In the genomic region with DNA sequence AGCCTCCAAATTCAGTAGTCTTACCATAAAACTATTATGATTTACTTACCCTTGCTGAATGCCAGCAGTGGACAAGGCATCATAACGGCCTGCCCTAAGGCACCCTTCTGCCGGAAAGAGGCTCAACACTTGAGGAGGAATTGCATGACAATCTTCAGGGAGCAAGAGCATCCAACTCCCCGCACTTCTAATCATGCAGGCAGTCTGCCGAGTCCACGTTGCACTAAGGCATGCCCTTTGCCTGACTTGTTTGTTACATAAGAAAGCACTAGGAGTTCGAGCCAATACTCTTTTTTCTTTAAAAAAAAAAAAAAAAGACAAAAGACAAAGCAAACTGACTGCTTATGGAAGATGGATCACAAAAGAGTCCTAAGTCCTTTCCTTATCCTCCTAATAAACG, we compare ENCODE assay signal across 22 cellular contexts. TPM values are rescaled to one million over a fixed set of nuclear protein-coding genes. Genes with fewer than 3 reads are reported as not detected.
DNase-seq lines count a peak whose midpoint lies in the region; ATAC-seq and TF ChIP-seq lines count a peak whose summit lies in the region.
"Had no signal": no experiment of that assay in that cellular context is flagged by ENCODE, and none has a peak within 500 bp of the region (broad histone marks: within the 10 kb centered on the region; RNA-seq: fewer than 3 reads in every experiment).

No MANE protein-coding gene starts in this region.

- H3K9me3 ChIP-seq in GM23248 (ENCODE audit: low read depth) = no peaks in the 10 kb centered on the region
- H3K9me3 ChIP-seq in right lobe of liver = no peaks in the 10 kb centered on the region
- H3K9me3 ChIP-seq in testis = no peaks in the 10 kb centered on the region
- H3K9me3 ChIP-seq: prostate gland, suprapubic skin had no signal

- 17 to 23% methylated on average over 7 of the region's 7 CpGs for WGBS in GM23248 (ENCODE audit: low coverage in 1 of 2, low lambda C conversion rate in 2 of 2, missing lambda C conversion rate in 2 of 2), 2 experiments
- 33% methylated on average over 7 of the region's 7 CpGs for WGBS in right lobe of liver (ENCODE audit: insufficient coverage, low coverage, low lambda C conversion rate, missing lambda C conversion rate)
- 36 to 37% methylated on average over 7 of the region's 7 CpGs for WGBS in testis, 2 donors

- H3K9ac ChIP-seq in GM23248 = no peak overlapping the region

- H3K27me3 ChIP-seq in GM23248 (replicated peaks; ENCODE audit: insufficient read depth) (no peaks in the 10 kb centered on the region), right lobe of liver (no peaks in the 10 kb centered on the region), testis (no peaks in the 10 kb centered on the region)
- H3K27me3 ChIP-seq: suprapubic skin had no signal

- no peaks in the 10 kb centered on the region for H3F3A ChIP-seq in GM23248 (ENCODE audit: insufficient read depth)

- H3K27ac ChIP-seq in GM23248 (no peak overlapping the region), right lobe of liver (no peak overlapping the region), testis (peak overlapping the region in 1 of 2 donors; percentile 15)
- H3K27ac ChIP-seq: prostate gland, suprapubic skin had no signal

- TF ChIP-seq POLR2A in right lobe of liver (IDR thresholded peaks at IDR 0.05) (no peak), testis (IDR thresholded peaks at IDR 0.05) (no peak)

- H4K20me1 ChIP-seq in GM23248 (ENCODE audit: insufficient read depth) = no peaks in the 10 kb centered on the region

- no peak overlapping the region for H3K4me3 ChIP-seq in GM23248
- H3K4me3 ChIP-seq in right lobe of liver = no peak overlapping the region
- no peak overlapping the region for H3K4me3 ChIP-seq in testis
- H3K4me3 ChIP-seq: prostate gland, suprapubic skin had no signal

- H2AFZ ChIP-seq in GM23248 = no peak overlapping the region

- no peaks in the 10 kb centered on the region for H3K9me2 ChIP-seq in GM23248 (ENCODE audit: insufficient read depth)

- no peaks in the 10 kb centered on the region for H3K36me3 ChIP-seq in GM23248 (ENCODE audit: low read depth)
- no peaks in the 10 kb centered on the region for H3K36me3 ChIP-seq in right lobe of liver
- no peaks in the 10 kb centered on the region for H3K36me3 ChIP-seq in testis (ENCODE audit: low read depth, missing control alignments)
- H3K36me3 ChIP-seq: prostate gland, suprapubic skin had no signal

- H3K4me2 ChIP-seq in GM23248 (ENCODE audit: unreplicated experiment) = no peak overlapping the region

- in situ Hi-C loops in GM23248 (cut with MboI) = no loop called here

- ATAC-seq in right lobe of liver = peak; percentile 62 to 89 (median 82)
- ATAC-seq: natural killer cell, T-cell had no signal

- H3K4me1 ChIP-seq in GM23248 (ENCODE audit: insufficient read depth) = peaks cover 8% of the 10 kb centered on the region; the same call in 1 of the 2 replicates
- peaks cover 0 to 14% (median 3%) of the 10 kb centered on the region in 4 donors for H3K4me1 ChIP-seq in right lobe of liver
- H3K4me1 ChIP-seq in testis = peaks cover 22% of the 10 kb centered on the region
- H3K4me1 ChIP-seq: prostate gland had no signal

- intact Hi-C loops in right lobe of liver (cut with DNase I) = no loop called here
- intact Hi-C loops in testis (cut with DNase I; ENCODE audit: low total_unique reads) = no loop called here

- no peak for TF ChIP-seq CTCF in right lobe of liver (IDR thresholded peaks at IDR 0.05)
- TF ChIP-seq CTCF in testis (IDR thresholded peaks at IDR 0.05) = no peak

- no peaks in the 10 kb centered on the region for H3K79me2 ChIP-seq in GM23248 (ENCODE audit: insufficient read depth)

- peak; percentile 60 for DNase-seq in GM23248
- DNase-seq in fibroblast of peridontal ligament (ENCODE audit: extremely low read depth) = peak; percentile 73
- DNase-seq in right lobe of liver = peak in 2 of 3 donors; percentile 68 to 69
- DNase-seq in testis = peak; percentile 54
- no peak for DNase-seq in NOMO-1 (lab: John Stamatoyannopoulos, UW; ENCODE audit: unreplicated experiment in 2 of 2)
- DNase-seq in NCI-H2171 (lab: John Stamatoyannopoulos, UW) = no peak
- no peak for DNase-seq in activated CD8-positive, alpha-beta memory T cell treated with anti-CD3 and anti-CD28 coated beads, Interleukin-2, amount 50 U/mL, for 4 hours
- no peak for DNase-seq in NCI-H2029 treated with DMSO at 0.1 percent for 48 hours (lab: John Stamatoyannopoulos, UW)
- DNase-seq: activated CD4-positive, alpha-beta T cell treated with anti-CD3 and anti-CD28 coated beads, Interleukin-2, amount 10 ng/mL, durations not matched to agents 24 days and 14 days; AML-193; central memory CD4-positive, alpha-beta T cell; DMS79; glutamatergic neuron; natural killer cell; NCI-H1092; NCI-H526 treated with DMSO at 0.1 percent for 48 hours; SHP77; stimulated activated CD4-positive, alpha-beta T cell treated with anti-CD3 and anti-CD28 coated beads, Interleukin-12 subunit alpha, Interleukin-12 subunit beta, amount 100 ng/mL, for 4 hours; stimulated activated CD8-positive, alpha-beta memory T cell treated with anti-CD3 and anti-CD28 coated beads, Interleukin-4, amount 100 ng/mL, for 48 hours; T-cell had no signal

RNA-seq across cellular contexts. Expression of a gene that starts 17.9 kb away (rescaled TPM):
- total RNA-seq in GM23248 (2014; rRNA removed; shearing (Covaris generic)) = 187 and 199 TPM in 2 replicates
- polyA plus RNA-seq in GM23248 (2016; fragmentation: Nextera tagmentation; extraction: Ambion mirVana) = 52.6 and 57.7 TPM in 2 replicates
- 100 to 1,000 TPM; 107 to 315 (median 227) TPM for total RNA-seq in right lobe of liver
- total RNA-seq in testis = 100 to 1,000 TPM; 278 to 366 TPM
- 143 TPM for polyA plus RNA-seq in testis (ENCODE audit: insufficient read depth, low read depth, low replicate concordance)

Comparison
In these comparisons a context has a peak if more than half of its experiments do, and no peak if none do; other contexts are left out.
1. DNase-seq: peak in GM23248 (single experiment), fibroblast of peridontal ligament (single experiment), right lobe of liver (2 of 3) and testis (single experiment); none in NOMO-1 (0 of 2), NCI-H2171 (single experiment), activated CD8-positive, alpha-beta memory T cell treated with anti-CD3 and anti-CD28 coated beads, Interleukin-2, amount 50 U/mL, for 4 hours (single experiment) and NCI-H2029 treated with DMSO at 0.1 percent for 48 hours (single experiment).